24 cellular contexts compared by ENCODE assay signal in genomic region chr17:7321466-7321865, GRCh38.
"Had no signal": no experiment of that assay in that cellular context is flagged by ENCODE, and none has a peak within 500 bp of the region (broad histone marks: within the 10 kb centered on the region; RNA-seq: fewer than 3 reads in every experiment).

No MANE protein-coding gene starts in this region.

- H3K4me3 Mint-ChIP-seq: activated CD4-positive, alpha-beta memory T cell treated with anti-CD3 and anti-CD28 coated beads for 36 hours; activated CD4-positive, alpha-beta T cell treated with anti-CD3 and anti-CD28 coated beads, Interleukin-2, amount 10 ng/mL, durations not matched to agents 7 days and 5 days; activated naive CD8-positive, alpha-beta T cell; T-cell had no signal

- H3K27me3 Mint-ChIP-seq: activated CD4-positive, alpha-beta memory T cell treated with anti-CD3 and anti-CD28 coated beads for 36 hours; activated CD4-positive, alpha-beta T cell treated with anti-CD3 and anti-CD28 coated beads, Interleukin-2, amount 10 ng/mL, durations not matched to agents 7 days and 5 days; activated naive CD8-positive, alpha-beta T cell; T-cell had no signal

- H3K9ac ChIP-seq: KMS-11 had no signal

- H3K27ac Mint-ChIP-seq: activated CD4-positive, alpha-beta memory T cell treated with anti-CD3 and anti-CD28 coated beads for 36 hours; activated CD4-positive, alpha-beta T cell treated with anti-CD3 and anti-CD28 coated beads, Interleukin-2, amount 10 ng/mL, durations not matched to agents 7 days and 5 days; activated naive CD8-positive, alpha-beta T cell; T-cell had no signal

- ATAC-seq: Panc1, T-cell had no signal

- H3K4me1 ChIP-seq: adrenal gland had no signal

- DNase-seq: activated CD4-positive, alpha-beta memory T cell treated with anti-CD3 and anti-CD28 coated beads for 36 hours; activated CD4-positive, alpha-beta T cell treated with anti-CD3 and anti-CD28 coated beads, Interleukin-2, amount 10 ng/mL, durations not matched to agents 7 days and 5 days; activated CD4-positive, CD25-positive, alpha-beta regulatory T cell; activated CD8-positive, alpha-beta memory T cell treated with anti-CD3 and anti-CD28 coated beads for 24 hours; activated naive CD4-positive, alpha-beta T cell; activated T-cell treated with anti-CD3 and anti-CD28 coated beads for 4 hours; adrenal gland; anterior cingulate cortex; caudate nucleus; NCI-H1092; NCI-H1417 treated with DMSO at 0.1 percent for 48 hours; NCI-H1694; NCI-H2029; NCI-H510A treated with DMSO at 0.1 percent for 48 hours; NCI-H69; NK-92 treated with Interleukin-12 subunit alpha and Interleukin-12 subunit beta, amount 100 ng/mL, for 24 hours; OCI-M1; RPMI8226; SHP77 treated with DMSO at 0.1 percent for 48 hours; T-cell had no signal

- H3K9me3 Mint-ChIP-seq: activated CD4-positive, alpha-beta memory T cell treated with anti-CD3 and anti-CD28 coated beads for 36 hours; activated CD4-positive, alpha-beta T cell treated with anti-CD3 and anti-CD28 coated beads, Interleukin-2, amount 10 ng/mL, durations not matched to agents 7 days and 5 days; T-cell had no signal

- H3K27ac ChIP-seq: adrenal gland, KMS-11, VCaP had no signal

- H3K4me3 ChIP-seq: adrenal gland had no signal

- H3K9me3 ChIP-seq: adrenal gland had no signal
